In the genomic region with DNA sequence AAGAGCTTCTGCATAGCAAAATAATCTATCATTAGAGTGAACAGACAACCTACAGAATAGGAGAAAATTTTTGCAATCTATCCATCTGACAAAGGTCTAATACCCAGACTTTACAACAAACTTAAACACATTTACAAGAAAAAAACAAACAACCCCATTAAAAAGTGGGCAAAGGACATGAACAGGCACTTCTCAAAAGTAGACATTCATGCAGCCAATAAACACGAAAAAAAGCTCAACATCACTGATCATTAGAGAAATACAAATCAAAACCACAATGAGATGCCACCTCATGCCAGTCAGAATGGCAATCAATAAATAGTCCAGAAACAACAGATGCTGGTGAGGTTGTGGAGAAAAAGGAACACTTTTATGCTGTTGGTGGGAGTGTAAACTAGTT, we compare ENCODE assay signal across 11 cellular contexts. TPM values are rescaled to one million over a fixed set of nuclear protein-coding genes. Genes with fewer than 3 reads are reported as not detected.
"Had no signal": no experiment of that assay in that cellular context is flagged by ENCODE, and none has a peak within 500 bp of the region (broad histone marks: within the 10 kb centered on the region; RNA-seq: fewer than 3 reads in every experiment).

No MANE protein-coding gene starts in this region.

RNA-seq across cellular contexts. Expression of gene ABHD12B, which starts 56.8 kb away (rescaled TPM):
- total RNA-seq: activated CD4-positive, alpha-beta memory T cell treated with anti-CD3 and anti-CD28 coated beads for 36 hours; activated CD8-positive, alpha-beta memory T cell treated with anti-CD3 and anti-CD28 coated beads, Interleukin-2, amount 10 ng/mL, durations not matched to agents 7 days and 5 days; activated naive CD4-positive, alpha-beta T cell treated with anti-CD3 and anti-CD28 coated beads, Interleukin-2, amount 50 U/mL, for 72 hours; activated T-helper 17 cell treated with anti-CD3 and anti-CD28 coated beads, Interleukin-2, amount 50 U/mL, for 72 hours; astrocyte; body of pancreas; breast epithelium; cardiac septum; LHCN-M2; NCI-H460; SJCRH30 had no signal
